Comparison of ENCODE assay signal across 11 cellular contexts in the genomic region with DNA sequence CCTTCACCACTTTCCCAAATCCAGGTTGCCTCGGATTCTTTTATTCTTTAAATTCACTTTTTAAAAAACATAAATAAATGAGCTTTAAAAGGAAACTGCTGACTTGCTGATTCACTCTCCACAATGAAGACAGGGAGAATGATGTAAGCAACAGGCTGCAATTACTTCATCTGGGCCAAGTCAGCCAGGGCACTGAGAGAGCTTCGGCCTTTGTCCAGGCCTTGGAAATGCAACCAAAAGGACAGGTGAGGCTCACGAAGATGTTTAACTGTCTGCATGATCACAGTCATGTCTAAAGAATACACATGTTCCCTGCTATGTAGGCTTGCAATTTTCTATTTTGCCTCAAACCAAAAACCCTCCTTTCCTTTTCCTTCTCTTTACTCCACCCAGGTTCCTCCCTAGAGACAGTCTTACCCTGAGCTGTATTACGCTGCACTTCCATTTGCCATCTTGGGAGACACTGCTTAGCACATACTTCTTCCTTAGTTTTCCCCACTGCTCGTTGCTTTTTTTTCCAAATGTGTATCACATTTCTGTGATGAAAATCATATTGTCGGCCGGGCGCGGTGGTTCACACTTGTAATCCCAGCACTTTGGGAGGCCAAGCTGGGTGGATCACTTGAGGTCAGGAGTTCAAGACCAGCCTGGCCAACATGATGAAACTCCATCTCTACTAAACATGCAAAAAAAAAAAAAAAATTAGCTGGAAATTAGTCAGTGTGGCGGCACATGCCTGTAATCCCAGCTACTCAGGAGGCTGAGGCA. TPM values are rescaled to one million over a fixed set of nuclear protein-coding genes. Genes with fewer than 3 reads are reported as not detected.
DNase-seq lines count a peak whose midpoint lies in the region; ATAC-seq and TF ChIP-seq lines count a peak whose summit lies in the region.
"Had no signal": no experiment of that assay in that cellular context is flagged by ENCODE, and none has a peak within 500 bp of the region (broad histone marks: within the 10 kb centered on the region; RNA-seq: fewer than 3 reads in every experiment).

No MANE protein-coding gene starts in this region.

- BruUV-seq in PC-3 (replicated peaks; lab: Mats Ljungman, UMichigan), result no TSS peak

- POLR2A ChIA-PET in PC-3 (lab: Charles Lee; ENCODE audit: unreplicated experiment), result interaction anchor here (0.5 to 0.6 kb wide), 2 partner anchors 9 to 12 kb away, joined by 3 to 8 read pairs; no protein-coding TSS in a partner anchor

- peaks cover 69% of the 10 kb centered on the region for H3K4me1 Mint-ChIP-seq in CD14-positive monocyte
- H3K4me1 Mint-ChIP-seq in osteocyte (ENCODE audit: unreplicated experiment), result peaks cover 20% of the 10 kb centered on the region
- H3K4me1 Mint-ChIP-seq in stimulated activated naive B cell treated with anti-CD40 and anti-IgM and Interleukin-4, amounts not matched to agents 10 μg/mL and 1 μg/mL and 100 μg/mL, for 72 hours, result peaks cover 54 to 67% of the 10 kb centered on the region in 2 donors

- H3K27ac ChIP-seq in PC-3 (ENCODE audit: low read length) (no peak overlapping the region), fibroblast of lung (ENCODE audit: insufficient read depth, low read length) (peak overlapping the region; percentile 41), thyroid gland (peak overlapping the region in 1 of 3 donors; percentile 42)

- H3F3A ChIP-seq in PC-3 (ENCODE audit: low read length, unreplicated experiment), result no peaks in the 10 kb centered on the region

- CTCF ChIA-PET in PC-3 (lab: Charles Lee), result interaction anchor here (0.6 kb wide), 2 partner anchors 48 to 49 kb away, joined by 3 to 4 read pairs; no protein-coding TSS in a partner anchor

- ATAC-seq in PC-3, result no peak
- no peak for ATAC-seq in stimulated activated naive B cell treated with anti-CD40 and anti-IgM and Interleukin-4, amounts not matched to agents 10 μg/mL and 1 μg/mL and 100 μg/mL, for 72 hours (replicated peaks)

- TF ChIP-seq CTCF in CD14-positive monocyte (IDR thresholded peaks at IDR 0.05) (no peak), PC-3 (conservative IDR thresholded peaks at IDR 0.05; ENCODE audit: low read depth, low read length) (no peak), fibroblast of lung (conservative IDR thresholded peaks at IDR 0.05 in 1 of 2, IDR thresholded peaks at IDR 0.05 in 1 of 2; ENCODE audit: low read depth in 1 of 2, low read length in 2 of 2) (no peak), osteocyte (IDR thresholded peaks at IDR 0.05) (no peak), BE2C (IDR thresholded peaks at IDR 0.05; ENCODE audit: low read depth, low read length) (no peak), thyroid gland (IDR thresholded peaks at IDR 0.05) (no peak)

- H3K9ac ChIP-seq in PC-3 (ENCODE audit: low read length), result no peak overlapping the region
- H3K9ac ChIP-seq in fibroblast of lung (ENCODE audit: insufficient read depth, low read length), result no peak overlapping the region

- H3K36me3 Mint-ChIP-seq in CD14-positive monocyte (peaks cover 0 to 8% of the 10 kb centered on the region in 2 donors), osteocyte (ENCODE audit: unreplicated experiment) (no peaks in the 10 kb centered on the region)
- peaks cover 4 to 8% of the 10 kb centered on the region in 2 donors for H3K36me3 Mint-ChIP-seq in stimulated activated naive B cell treated with anti-CD40 and anti-IgM and Interleukin-4, amounts not matched to agents 10 μg/mL and 1 μg/mL and 100 μg/mL, for 72 hours

- H2AFZ ChIP-seq in PC-3 (ENCODE audit: low read length), result peak overlapping the region; percentile 27
- H2AFZ ChIP-seq in fibroblast of lung (ENCODE audit: low read length), result peak overlapping the region; percentile 75

- peak; percentile 71 for DNase-seq in CD14-positive monocyte (ENCODE audit: low spot score)
- no peak for DNase-seq in PC-3
- peak; percentile 83 for DNase-seq in fibroblast of lung (ENCODE audit: low read depth in 2 of 2)
- DNase-seq in osteocyte (ENCODE audit: extremely low spot score, unreplicated experiment), result peak; percentile 40
- no peak for DNase-seq in activated naive CD4-positive, alpha-beta T cell (lab: John Stamatoyannopoulos, UW)
- DNase-seq in BE2C, result no peak
- DNase-seq in thyroid gland, result no peak
- no peak for DNase-seq in stimulated activated naive B cell treated with anti-CD40 and anti-IgM and Interleukin-4, amounts not matched to agents 10 μg/mL and 1 μg/mL and 100 μg/mL, for 72 hours
- DNase-seq: NCI-H526 had no signal

- no peak overlapping the region for H3K4me3 ChIP-seq in PC-3 (ENCODE audit: low read length)
- no peak overlapping the region for H3K4me3 ChIP-seq in fibroblast of lung (replicated peaks in 1 of 4; ENCODE audit: control extremely low read depth in 1 of 4, insufficient read depth in 1 of 4, low read depth in 3 of 4, low read length in 4 of 4)
- no peak overlapping the region for H3K4me3 ChIP-seq in BE2C (ENCODE audit: low read depth, low read length)
- no peak overlapping the region for H3K4me3 ChIP-seq in thyroid gland (replicated peaks in 1 of 3)
- H3K4me3 ChIP-seq: coronary artery, lung had no signal

- peaks cover 35% of the 10 kb centered on the region for H3K4me1 ChIP-seq in PC-3 (ENCODE audit: insufficient read depth, low read length)
- H3K4me1 ChIP-seq in fibroblast of lung (ENCODE audit: control insufficient read depth, extremely low read depth, insufficient read depth, low read length), result peaks cover 3% of the 10 kb centered on the region
- peaks cover 10% of the 10 kb centered on the region for H3K4me1 ChIP-seq in BE2C
- H3K4me1 ChIP-seq in thyroid gland, result peaks cover 0 to 14% of the 10 kb centered on the region in 2 donors

- H3K79me2 ChIP-seq in PC-3 (ENCODE audit: low read length), result no peaks in the 10 kb centered on the region
- no peaks in the 10 kb centered on the region for H3K79me2 ChIP-seq in fibroblast of lung (ENCODE audit: control insufficient read depth, insufficient read depth, low read length)

- no peaks in the 10 kb centered on the region for H3K27me3 ChIP-seq in PC-3 (ENCODE audit: low read length)
- H3K27me3 ChIP-seq in fibroblast of lung (ENCODE audit: control insufficient read depth, insufficient read depth, low read length), result no peaks in the 10 kb centered on the region
- no peaks in the 10 kb centered on the region for H3K27me3 ChIP-seq in BE2C
- no peaks in the 10 kb centered on the region for H3K27me3 ChIP-seq in thyroid gland

- H3K9me3 ChIP-seq in PC-3 (ENCODE audit: low read length) (no peaks in the 10 kb centered on the region), fibroblast of lung (ENCODE audit: control insufficient read depth, insufficient read depth, low read depth, low read length) (no peaks in the 10 kb centered on the region), BE2C (no peaks in the 10 kb centered on the region), thyroid gland (no peaks in the 10 kb centered on the region)

- H3K4me2 ChIP-seq in PC-3 (ENCODE audit: low read length), result no peak overlapping the region
- no peak overlapping the region for H3K4me2 ChIP-seq in fibroblast of lung (ENCODE audit: extremely low read depth, insufficient read depth, low read length)

- WGBS in thyroid gland, 2 donors, result 82 to 87% methylated on average over 10 of the region's 10 CpGs

- peaks cover 0 to 6% (median 6%) of the 10 kb centered on the region in 3 donors for H3K27me3 Mint-ChIP-seq in CD14-positive monocyte (ENCODE audit: low read depth in 3 of 3)
- no peaks in the 10 kb centered on the region for H3K27me3 Mint-ChIP-seq in osteocyte (ENCODE audit: unreplicated experiment)
- H3K27me3 Mint-ChIP-seq in stimulated activated naive B cell treated with anti-CD40 and anti-IgM and Interleukin-4, amounts not matched to agents 10 μg/mL and 1 μg/mL and 100 μg/mL, for 72 hours, result no peaks in the 10 kb centered on the region

- intact Hi-C loops in CD14-positive monocyte (cut with micrococcal nuclease), result no loop called here
- intact Hi-C loops in PC-3 (cut with micrococcal nuclease), result no loop called here
- intact Hi-C loops in thyroid gland (cut with DNase I), result no loop called here

- H3K9me2 ChIP-seq in PC-3 (replicated peaks; ENCODE audit: low read length), result no peaks in the 10 kb centered on the region

- H3K4me3 Mint-ChIP-seq in CD14-positive monocyte, result peak overlapping the region in 1 of 2 donors; percentile 61
- H3K4me3 Mint-ChIP-seq in osteocyte (ENCODE audit: unreplicated experiment), result no peak overlapping the region
- H3K4me3 Mint-ChIP-seq in stimulated activated naive B cell treated with anti-CD40 and anti-IgM and Interleukin-4, amounts not matched to agents 10 μg/mL and 1 μg/mL and 100 μg/mL, for 72 hours, result no peak overlapping the region

- TF ChIP-seq POLR2A in thyroid gland (IDR thresholded peaks at IDR 0.05), result no peak

- H3K36me3 ChIP-seq in PC-3 (ENCODE audit: low read depth, low read length) (no peaks in the 10 kb centered on the region), fibroblast of lung (ENCODE audit: control insufficient read depth, insufficient read depth, low read length) (no peaks in the 10 kb centered on the region), BE2C (no peaks in the 10 kb centered on the region), thyroid gland (no peaks in the 10 kb centered on the region)

- no peaks in the 10 kb centered on the region for H4K20me1 ChIP-seq in PC-3 (ENCODE audit: low read length)
- H4K20me1 ChIP-seq in fibroblast of lung (ENCODE audit: control insufficient read depth, extremely low read depth, insufficient read depth, low read length), result no peaks in the 10 kb centered on the region

- H3K27ac Mint-ChIP-seq in CD14-positive monocyte, result peak overlapping the region; percentile 94 to 100 (median 98)
- H3K27ac Mint-ChIP-seq in osteocyte (ENCODE audit: unreplicated experiment), result no peak overlapping the region
- no peak overlapping the region for H3K27ac Mint-ChIP-seq in stimulated activated naive B cell treated with anti-CD40 and anti-IgM and Interleukin-4, amounts not matched to agents 10 μg/mL and 1 μg/mL and 100 μg/mL, for 72 hours

- H3K9me3 Mint-ChIP-seq in CD14-positive monocyte (peaks cover 0 to 6% (median 0%) of the 10 kb centered on the region in 7 donors), osteocyte (ENCODE audit: unreplicated experiment) (no peaks in the 10 kb centered on the region)
- no peaks in the 10 kb centered on the region for H3K9me3 Mint-ChIP-seq in stimulated activated naive B cell treated with anti-CD40 and anti-IgM and Interleukin-4, amounts not matched to agents 10 μg/mL and 1 μg/mL and 100 μg/mL, for 72 hours

RNA-seq across cellular contexts. Expression of a gene that starts 29.6 kb away (rescaled TPM):
- polyA plus RNA-seq in CD14-positive monocyte (under 1 TPM; 0.58 to 0.63 TPM), fibroblast of lung (0.26 and 0.34 TPM in 2 replicates)
- total RNA-seq in PC-3 (2014; rRNA removed) (0.62 and 0.98 TPM in 2 replicates), fibroblast of lung (0.17 and 0.26 TPM in 2 replicates), osteocyte (2.1 and 2.4 TPM in 2 replicates), thyroid gland (1 to 10 TPM; 1.9 to 5.4 (median 4.6) TPM)
- 0.06 and 0.21 TPM in 2 replicates for polyA plus RNA-seq in fibroblast of lung (2012)
- not detected in 2 replicates for polyA minus RNA-seq in fibroblast of lung (ENCODE audit: low replicate concordance)
- polyA plus RNA-seq in BE2C (2012; ENCODE audit: insufficient read depth, insufficient read length, low read depth), result 48.4 TPM

RNA-seq across cellular contexts. Expression of a gene that starts 33.1 kb away (rescaled TPM):
- polyA plus RNA-seq in CD14-positive monocyte (not detected), fibroblast of lung (not detected in 2 replicates)
- total RNA-seq in PC-3 (2014; rRNA removed) (0.36 TPM in 1 of 2 replicates, not detected in the other), fibroblast of lung (under 0.01 and 0.26 TPM in 2 replicates), osteocyte (0.86 and 1.4 TPM in 2 replicates), thyroid gland (1 to 10 TPM; 2.0 to 6.7 (median 3.9) TPM)
- not detected in 2 replicates for polyA plus RNA-seq in fibroblast of lung (2012)
- not detected in 2 replicates for polyA minus RNA-seq in fibroblast of lung (ENCODE audit: low replicate concordance)
- not detected for polyA plus RNA-seq in BE2C (2012; ENCODE audit: insufficient read depth, insufficient read length, low read depth)

RNA-seq across cellular contexts. Expression of a gene that starts 46.5 kb away (rescaled TPM):
- polyA plus RNA-seq in CD14-positive monocyte (10 to 100 TPM; 81.6 to 83.6 TPM), fibroblast of lung (19.6 and 24.2 TPM in 2 replicates)
- total RNA-seq in PC-3 (2014; rRNA removed) (102 and 159 TPM in 2 replicates), fibroblast of lung (13.9 and 21.0 TPM in 2 replicates), osteocyte (16.1 and 18.2 TPM in 2 replicates), thyroid gland (10 to 100 TPM; 12.8 to 73.0 (median 46.0) TPM)
- polyA plus RNA-seq in fibroblast of lung (2012), result 37.5 and 38.5 TPM in 2 replicates
- 2.8 and 18.7 TPM in 2 replicates for polyA minus RNA-seq in fibroblast of lung (ENCODE audit: low replicate concordance)
- polyA plus RNA-seq in BE2C (2012; ENCODE audit: insufficient read depth, insufficient read length, low read depth), result 175 TPM

RNA-seq across cellular contexts. Expression of a gene that starts 51.5 kb away (rescaled TPM):
- polyA plus RNA-seq in CD14-positive monocyte, result 10 to 100 TPM; 31.5 to 37.8 TPM
- total RNA-seq in PC-3 (2014; rRNA removed), result 4.7 and 5.6 TPM in 2 replicates
- total RNA-seq in fibroblast of lung, result 3.1 and 7.4 TPM in 2 replicates
- polyA plus RNA-seq in fibroblast of lung, result 1.1 and 3.0 TPM in 2 replicates
- 1.1 and 3.1 TPM in 2 replicates for polyA plus RNA-seq in fibroblast of lung (2012)
- 4.0 TPM in 1 of 2 replicates, not detected in the other for polyA minus RNA-seq in fibroblast of lung (ENCODE audit: low replicate concordance)
- total RNA-seq in osteocyte, result 1.9 and 2.2 TPM in 2 replicates
- polyA plus RNA-seq in BE2C (2012; ENCODE audit: insufficient read depth, insufficient read length, low read depth), result 2.7 TPM
- total RNA-seq in thyroid gland, result 10 to 100 TPM in 3 of 4 donors, 1 to 10 TPM in 1; 8.7 to 16.0 (median 14.5) TPM

Comparison
In these comparisons a context has a peak if more than half of its experiments do, and no peak if none do; other contexts are left out.
1. DNase-seq: peak in CD14-positive monocyte (single experiment), fibroblast of lung (2 of 2) and osteocyte (single experiment); none in PC-3 (single experiment), activated naive CD4-positive, alpha-beta T cell (0 of 4), BE2C (single experiment), thyroid gland (0 of 2) and stimulated activated naive B cell treated with anti-CD40 and anti-IgM and Interleukin-4, amounts not matched to agents 10 μg/mL and 1 μg/mL and 100 μg/mL, for 72 hours (single experiment).
2. H3K27ac Mint-ChIP-seq: peak in CD14-positive monocyte (7 of 7); none in osteocyte (single experiment) and stimulated activated naive B cell treated with anti-CD40 and anti-IgM and Interleukin-4, amounts not matched to agents 10 μg/mL and 1 μg/mL and 100 μg/mL, for 72 hours (single experiment).